Comparison of ENCODE assay signal across 26 cellular contexts in genomic region chr3:8649757-8650156, GRCh38. TPM values are rescaled to one million over a fixed set of nuclear protein-coding genes. Genes with fewer than 3 reads are reported as not detected.
"Had no signal": no experiment of that assay in that cellular context is flagged by ENCODE, and none has a peak within 500 bp of the region (broad histone marks: within the 10 kb centered on the region; RNA-seq: fewer than 3 reads in every experiment).

No MANE protein-coding gene starts in this region.

- H3K9me3 ChIP-seq: gastrocnemius medialis, lower lobe of right lung, neutrophil, ovary, prostate gland, tibial artery, upper lobe of left lung, uterus had no signal

- H3K27ac Mint-ChIP-seq: memory B cell; mesothelial cell of epicardium; natural killer cell; stimulated activated effector memory CD8-positive, alpha-beta T cell treated with anti-CD3 and anti-CD28 coated beads, Interleukin-12 subunit alpha, Interleukin-12 subunit beta, amount 100 ng/mL, for 72 hours had no signal

- H3K4me1 ChIP-seq: gastrocnemius medialis, left ventricle myocardium inferior, lower lobe of right lung, prostate gland, upper lobe of left lung, uterus had no signal

- H3K4me3 Mint-ChIP-seq: memory B cell; mesothelial cell of epicardium; natural killer cell; stimulated activated effector memory CD8-positive, alpha-beta T cell treated with anti-CD3 and anti-CD28 coated beads, Interleukin-12 subunit alpha, Interleukin-12 subunit beta, amount 100 ng/mL, for 72 hours had no signal

- H3K4me3 ChIP-seq: coronary artery, gastrocnemius medialis, left ventricle myocardium inferior, lower lobe of right lung, ovary, prostate gland, tibial artery, upper lobe of left lung, uterus had no signal

- H3K4me1 Mint-ChIP-seq: memory B cell; natural killer cell; stimulated activated effector memory CD8-positive, alpha-beta T cell treated with anti-CD3 and anti-CD28 coated beads, Interleukin-12 subunit alpha, Interleukin-12 subunit beta, amount 100 ng/mL, for 72 hours had no signal

- FAIRE-seq: kidney, small intestine had no signal

- ATAC-seq: esophagus mucosa; gastrocnemius medialis; left cardiac atrium; lower lobe of right lung; natural killer cell; stimulated activated effector memory CD8-positive, alpha-beta T cell treated with anti-CD3 and anti-CD28 coated beads, Interleukin-12 subunit alpha, Interleukin-12 subunit beta, amount 100 ng/mL, for 72 hours; stimulated activated naive CD8-positive, alpha-beta T cell treated with anti-CD3 and anti-CD28 coated beads, Interleukin-15, Interleukin-2, amounts not matched to agents 100 U/mL and 50 U/mL, for 24 hours had no signal

- DNase-seq: central memory CD4-positive, alpha-beta T cell; effector CD4-positive, alpha-beta T cell; gastrocnemius medialis; kidney; left cardiac atrium; left ventricle myocardium inferior; lower lobe of right lung; natural killer cell; ovary; small intestine; stimulated activated CD4-positive, alpha-beta T cell treated with anti-CD3 and anti-CD28 coated beads, Interleukin-4, amount 100 ng/mL, for 1 hour; stimulated activated CD8-positive, alpha-beta memory T cell treated with anti-CD3 and anti-CD28 coated beads, Interleukin-4, amount 100 ng/mL, for 48 hours; stimulated activated naive CD8-positive, alpha-beta T cell treated with anti-CD3 and anti-CD28 coated beads, Interleukin-15, Interleukin-2, amounts not matched to agents 100 U/mL and 50 U/mL, for 24 hours; upper lobe of left lung; uterus had no signal

- H3K36me3 Mint-ChIP-seq: mesothelial cell of epicardium; natural killer cell; stimulated activated effector memory CD8-positive, alpha-beta T cell treated with anti-CD3 and anti-CD28 coated beads, Interleukin-12 subunit alpha, Interleukin-12 subunit beta, amount 100 ng/mL, for 72 hours had no signal

- H3K9me3 Mint-ChIP-seq: natural killer cell had no signal

- H3K27me3 ChIP-seq: gastrocnemius medialis, ovary, tibial artery, upper lobe of left lung, uterus had no signal

- H3K36me3 ChIP-seq: gastrocnemius medialis, left ventricle myocardium inferior, lower lobe of right lung, neutrophil, ovary, prostate gland, tibial artery, upper lobe of left lung, uterus had no signal

- H3K27ac ChIP-seq: coronary artery, gastrocnemius medialis, left ventricle myocardium inferior, lower lobe of right lung, neutrophil, ovary, prostate gland, tibial artery, upper lobe of left lung, uterus had no signal

RNA-seq across cellular contexts. Expression of gene SSUH2, which starts 5.2 kb away (rescaled TPM):
- total RNA-seq: chondrocyte, fibroblast of lung, lower lobe of right lung, natural killer cell, renal cortical epithelial cell had no signal
